ENCODE assay signal across 20 cellular contexts in genomic region chr22:44917372-44918165, GRCh38.
A peak's percentile ranks its signal among the peaks of the same experiment; 100 is the strongest.
DNase-seq lines count a peak whose midpoint lies in the region; ATAC-seq, FAIRE-seq and TF ChIP-seq lines count a peak whose summit lies in the region.
"Had no signal": no experiment of that assay in that cellular context is flagged by ENCODE, and none has a peak within 500 bp of the region (broad histone marks: within the 10 kb centered on the region; RNA-seq: fewer than 3 reads in every experiment).

No MANE protein-coding gene starts in this region.

- FAIRE-seq in kidney (lab: Jason Lieb, UNC) = no peak

- peak; percentile 27 for DNase-seq in CD14-positive monocyte (ENCODE audit: low spot score)
- DNase-seq in H7 = peak; percentile 33
- peak; percentile 38 for DNase-seq in kidney
- DNase-seq in posterior vena cava (ENCODE audit: low spot score) = peak; percentile 69
- DNase-seq in transverse colon = no peak
- no peak for DNase-seq in WTC11 (ENCODE audit: low spot score)
- DNase-seq: ACHN, C1 segment of cervical spinal cord, DMS79 treated with DMSO at 0.1 percent for 48 hours, HCEC 1CT, Kasumi-1, MG63, NCI-H1048, NCI-H1436, NCI-H1930, NCI-H345, NCI-H524 treated with DMSO at 0.1 percent for 48 hours, PC-3 had no signal

- H3K9me3 ChIP-seq in kidney (ENCODE audit: control insufficient read depth in 1 of 2, low read length in 2 of 2) (no peaks in the 10 kb centered on the region), transverse colon (no peaks in the 10 kb centered on the region)
- H3K9me3 ChIP-seq: MG63, SJSA1 had no signal

- 79% methylated on average over 18 of the region's 19 CpGs; no CpG with 5 or more reads in 1 of the 2 donors for WGBS in transverse colon (ENCODE audit: low coverage in 1 of 2), 2 donors

- no peak overlapping the region for H3K4me3 Mint-ChIP-seq in CD14-positive monocyte
- no peak overlapping the region for H3K4me3 Mint-ChIP-seq in WTC11

- H3K4me3 ChIP-seq in H7 (ENCODE audit: insufficient read depth, low read depth, low read length) = no peak overlapping the region
- H3K4me3 ChIP-seq in kidney (ENCODE audit: low read length in 2 of 2) = no peak overlapping the region
- no peak overlapping the region for H3K4me3 ChIP-seq in transverse colon
- H3K4me3 ChIP-seq: MG63, SJSA1 had no signal

- POLR2A ChIA-PET in WTC11 (lab: Charles Lee) = no interaction called here

- no peak for TF ChIP-seq CTCF in CD14-positive monocyte (IDR thresholded peaks at IDR 0.05)
- TF ChIP-seq CTCF in kidney (IDR thresholded peaks at IDR 0.05; ENCODE audit: borderline replicate concordance, extremely low read depth, insufficient read depth) = no peak
- TF ChIP-seq CTCF in transverse colon (IDR thresholded peaks at IDR 0.05) = no peak
- TF ChIP-seq CTCF in WTC11 (IDR thresholded peaks at IDR 0.05) = no peak

- CTCF ChIA-PET in WTC11 (lab: Charles Lee) = interaction anchor here (1.0 kb wide), 1 partner anchor 97 kb away, joined by 3 read pairs; no protein-coding TSS in a partner anchor

- H3K9me3 Mint-ChIP-seq in CD14-positive monocyte (peaks cover 0 to 8% (median 2%) of the 10 kb centered on the region in 7 donors), WTC11 (peaks cover 5% of the 10 kb centered on the region)

- intact Hi-C loops in CD14-positive monocyte (cut with micrococcal nuclease) = no loop called here
- intact Hi-C loops in kidney (cut with DNase I) = no loop called here
- intact Hi-C loops in posterior vena cava (cut with DNase I) = no loop called here
- intact Hi-C loops in transverse colon (cut with DNase I; ENCODE audit: low total_unique reads) = no loop called here

- peaks cover 0 to 6% (median 5%) of the 10 kb centered on the region in 3 donors for H3K27me3 Mint-ChIP-seq in CD14-positive monocyte (ENCODE audit: low read depth in 3 of 3)
- H3K27me3 Mint-ChIP-seq in WTC11 (ENCODE audit: low read depth) = no peaks in the 10 kb centered on the region

- TF ChIP-seq EP300 in transverse colon (IDR thresholded peaks at IDR 0.05; ENCODE audit: low read depth) = no peak

- H3K27me3 ChIP-seq in H7 (ENCODE audit: control insufficient read depth, insufficient read depth, low read length) = no peaks in the 10 kb centered on the region
- no peaks in the 10 kb centered on the region for H3K27me3 ChIP-seq in transverse colon
- H3K27me3 ChIP-seq: MG63 had no signal

- H3K36me3 ChIP-seq in H7 (replicated peaks; ENCODE audit: control insufficient read depth, insufficient read depth, low read length) (peaks cover 11% of the 10 kb centered on the region), kidney (ENCODE audit: control insufficient read depth in 1 of 2, insufficient read depth in 2 of 2, low read length in 2 of 2) (no peaks in the 10 kb centered on the region), transverse colon (no peaks in the 10 kb centered on the region)
- H3K36me3 ChIP-seq: MG63, SJSA1 had no signal

- no peak for ATAC-seq in HG02938 (IDR thresholded peaks at IDR 0.05; ENCODE audit: unreplicated experiment)
- no peak for ATAC-seq in WTC11
- ATAC-seq: PC-3 had no signal

- TF ChIP-seq POLR2A in transverse colon (IDR thresholded peaks at IDR 0.05) = no peak

- in situ Hi-C loops in transverse colon (cut with MboI; ENCODE audit: low pct_ligation_motif_present in 1 of 4, low pct_unique_long_range_greater_than_20kb in 1 of 4, low sequenced_read_pairs in 3 of 4) = no loop called here

- no peaks in the 10 kb centered on the region for H3K4me1 ChIP-seq in kidney (ENCODE audit: control insufficient read depth in 1 of 2, insufficient read depth in 1 of 2, low read depth in 1 of 2, low read length in 2 of 2)
- H3K4me1 ChIP-seq in transverse colon = no peaks in the 10 kb centered on the region
- H3K4me1 ChIP-seq: SJSA1 had no signal

- H3K36me3 Mint-ChIP-seq in CD14-positive monocyte (no peaks in the 10 kb centered on the region), WTC11 (peaks cover 51% of the 10 kb centered on the region)

- H3K27ac Mint-ChIP-seq in CD14-positive monocyte = no peak overlapping the region
- H3K27ac Mint-ChIP-seq in WTC11 = no peak overlapping the region

- no peak overlapping the region for H3K9ac ChIP-seq in kidney (ENCODE audit: low read length in 2 of 2)

- H3K27ac ChIP-seq in kidney (ENCODE audit: low read depth in 2 of 2, low read length in 2 of 2) = no peak overlapping the region
- no peak overlapping the region for H3K27ac ChIP-seq in transverse colon
- H3K27ac ChIP-seq: SJSA1 had no signal

- H3K4me1 Mint-ChIP-seq in CD14-positive monocyte (no peaks in the 10 kb centered on the region), WTC11 (no peaks in the 10 kb centered on the region)

TF ChIP-seq in WTC11, 78 proteins besides CTCF, POLR2A, EP300 and RAD21 (continues in another document):
- no peak for TF ChIP-seq NFYB (CRISPR knock-in tag; conservative IDR thresholded peaks at IDR 0.05; ENCODE audit: low read depth)
- TF ChIP-seq ZNF532 (CRISPR knock-in tag; IDR thresholded peaks at IDR 0.05; ENCODE audit: borderline replicate concordance) = no peak
- TF ChIP-seq HMGXB4 (CRISPR knock-in tag; IDR thresholded peaks at IDR 0.05) = no peak
- no peak for TF ChIP-seq ZNF317 (CRISPR knock-in tag; IDR thresholded peaks at IDR 0.05; ENCODE audit: borderline replicate concordance, low read depth)
- TF ChIP-seq SOX15 (CRISPR knock-in tag; IDR thresholded peaks at IDR 0.05) = no peak
- no peak for TF ChIP-seq TP53 (CRISPR knock-in tag; IDR thresholded peaks at IDR 0.05)
- TF ChIP-seq TEAD4 (CRISPR knock-in tag; IDR thresholded peaks at IDR 0.05) = no peak
- no peak for TF ChIP-seq ZNF512 (CRISPR knock-in tag; IDR thresholded peaks at IDR 0.05; ENCODE audit: borderline replicate concordance)

Comparison
In these comparisons a context has a peak if more than half of its experiments do, and no peak if none do; other contexts are left out.
1. DNase-seq: peak in CD14-positive monocyte (single experiment), H7 (single experiment), kidney (single experiment) and posterior vena cava (single experiment); none in transverse colon (single experiment) and WTC11 (single experiment).